12 cellular contexts compared by ENCODE assay signal in genomic region chr2:29317801-29318485, GRCh38.
"Had no signal": no experiment of that assay in that cellular context is flagged by ENCODE, and none has a peak within 500 bp of the region (broad histone marks: within the 10 kb centered on the region; RNA-seq: fewer than 3 reads in every experiment).

No MANE protein-coding gene starts in this region.

- DNase-seq: activated effector memory CD4-positive, alpha-beta T cell treated with Interleukin-2 at 50 U/mL for 16 hours; activated T-cell treated with anti-CD3 and anti-CD28 coated beads, Interleukin-2, amount 50 U/mL, for 1 hour; cerebellar nuclear complex; glutamatergic neuron; immature natural killer cell; mammary epithelial cell; natural killer cell; stimulated activated CD4-positive, alpha-beta T cell treated with anti-CD3 and anti-CD28 coated beads, Interleukin-4, amount 100 ng/mL, for 24 hours; T-helper 17 cell; testis had no signal

- ATAC-seq: activated CD4-positive, CD25-positive, alpha-beta regulatory T cell treated with anti-CD3 and anti-CD28 coated beads, Interleukin-2, amount 50 U/mL, for 24 hours; natural killer cell; stimulated activated naive CD8-positive, alpha-beta T cell treated with anti-CD3 and anti-CD28 coated beads, Interleukin-15, amount 100 ng/mL, for 72 hours; T-helper 17 cell had no signal
